ENCODE assay signal across 10 cellular contexts in genomic region chr10:126242352-126243260, GRCh38.
A peak's percentile ranks its signal among the peaks of the same experiment; 100 is the strongest.
DNase-seq lines count a peak whose midpoint lies in the region; ATAC-seq and TF ChIP-seq lines count a peak whose summit lies in the region.
"Had no signal": no experiment of that assay in that cellular context is flagged by ENCODE, and none has a peak within 500 bp of the region (broad histone marks: within the 10 kb centered on the region; RNA-seq: fewer than 3 reads in every experiment).

No MANE protein-coding gene starts in this region.

- ATAC-seq in stimulated activated memory B cell treated with anti-CD40 and anti-IgM and Interleukin-4, amounts not matched to agents 10 μg/mL and 1 μg/mL and 100 μg/mL, for 72 hours = no peak
- ATAC-seq in HG03469 (IDR thresholded peaks at IDR 0.05; ENCODE audit: unreplicated experiment) = no peak
- ATAC-seq: natural killer cell had no signal

- no peak overlapping the region for H3K27ac ChIP-seq in epithelial cell of prostate

- no peaks in the 10 kb centered on the region for H3K27me3 Mint-ChIP-seq in stimulated activated memory B cell treated with anti-CD40 and anti-IgM and Interleukin-4, amounts not matched to agents 10 μg/mL and 1 μg/mL and 100 μg/mL, for 72 hours
- H3K27me3 Mint-ChIP-seq in activated T-cell treated with anti-CD3 and anti-CD28 coated beads, Interleukin-2, amount 50 U/mL, for 24 hours = peaks cover 3% of the 10 kb centered on the region

- DNase-seq in AG09319 (ENCODE audit: extremely low read depth, low read depth) (peak; percentile 67), NCI-H2171 (lab: John Stamatoyannopoulos, UW) (peak; percentile 78), epithelial cell of prostate (ENCODE audit: low read depth, low spot score) (peak; percentile 29), midbrain (lab: John Stamatoyannopoulos, UW) (peak; percentile 18), 8988T (no peak)
- no peak for DNase-seq in activated T-cell treated with anti-CD3 and anti-CD28 coated beads, Interleukin-2, amount 50 U/mL, for 24 hours
- DNase-seq: CD4-positive, CD25-positive, alpha-beta regulatory T cell; natural killer cell had no signal

- TF ChIP-seq CTCF in AG09319 (IDR thresholded peaks at IDR 0.05; ENCODE audit: low read depth, low read length) = no peak

- no peak overlapping the region for H3K27ac Mint-ChIP-seq in stimulated activated memory B cell treated with anti-CD40 and anti-IgM and Interleukin-4, amounts not matched to agents 10 μg/mL and 1 μg/mL and 100 μg/mL, for 72 hours
- no peak overlapping the region for H3K27ac Mint-ChIP-seq in activated T-cell treated with anti-CD3 and anti-CD28 coated beads, Interleukin-2, amount 50 U/mL, for 24 hours
- H3K27ac Mint-ChIP-seq: CD4-positive, CD25-positive, alpha-beta regulatory T cell; natural killer cell had no signal

- H3K4me3 Mint-ChIP-seq in stimulated activated memory B cell treated with anti-CD40 and anti-IgM and Interleukin-4, amounts not matched to agents 10 μg/mL and 1 μg/mL and 100 μg/mL, for 72 hours = no peak overlapping the region
- no peak overlapping the region for H3K4me3 Mint-ChIP-seq in activated T-cell treated with anti-CD3 and anti-CD28 coated beads, Interleukin-2, amount 50 U/mL, for 24 hours
- H3K4me3 Mint-ChIP-seq: CD4-positive, CD25-positive, alpha-beta regulatory T cell; natural killer cell had no signal

- H3K4me1 Mint-ChIP-seq in stimulated activated memory B cell treated with anti-CD40 and anti-IgM and Interleukin-4, amounts not matched to agents 10 μg/mL and 1 μg/mL and 100 μg/mL, for 72 hours = no peaks in the 10 kb centered on the region
- H3K4me1 Mint-ChIP-seq in activated T-cell treated with anti-CD3 and anti-CD28 coated beads, Interleukin-2, amount 50 U/mL, for 24 hours (ENCODE audit: low read depth) = no peaks in the 10 kb centered on the region
- H3K4me1 Mint-ChIP-seq: CD4-positive, CD25-positive, alpha-beta regulatory T cell; natural killer cell had no signal

- no peaks in the 10 kb centered on the region for H3K9me3 Mint-ChIP-seq in stimulated activated memory B cell treated with anti-CD40 and anti-IgM and Interleukin-4, amounts not matched to agents 10 μg/mL and 1 μg/mL and 100 μg/mL, for 72 hours
- H3K9me3 Mint-ChIP-seq in activated T-cell treated with anti-CD3 and anti-CD28 coated beads, Interleukin-2, amount 50 U/mL, for 24 hours = peaks cover 1% of the 10 kb centered on the region
- H3K9me3 Mint-ChIP-seq: CD4-positive, CD25-positive, alpha-beta regulatory T cell; natural killer cell had no signal

- H3K36me3 Mint-ChIP-seq in stimulated activated memory B cell treated with anti-CD40 and anti-IgM and Interleukin-4, amounts not matched to agents 10 μg/mL and 1 μg/mL and 100 μg/mL, for 72 hours = no peaks in the 10 kb centered on the region
- H3K36me3 Mint-ChIP-seq in activated T-cell treated with anti-CD3 and anti-CD28 coated beads, Interleukin-2, amount 50 U/mL, for 24 hours (ENCODE audit: low read depth) = no peaks in the 10 kb centered on the region
- H3K36me3 Mint-ChIP-seq: CD4-positive, CD25-positive, alpha-beta regulatory T cell; natural killer cell had no signal

Comparison
In these comparisons a context has a peak if more than half of its experiments do, and no peak if none do; other contexts are left out.
1. DNase-seq: peak in AG09319 (single experiment), NCI-H2171 (single experiment), epithelial cell of prostate (single experiment) and midbrain (single experiment); none in activated T-cell treated with anti-CD3 and anti-CD28 coated beads, Interleukin-2, amount 50 U/mL, for 24 hours (single experiment) and 8988T (single experiment).